Comparison of ENCODE assay signal across 12 cellular contexts in genomic region chr19:10651821-10652220, GRCh38. TPM values are rescaled to one million over a fixed set of nuclear protein-coding genes. Genes with fewer than 3 reads are reported as not detected.
DNase-seq lines count a peak whose midpoint lies in the region; ATAC-seq and TF ChIP-seq lines count a peak whose summit lies in the region.
"Had no signal": no experiment of that assay in that cellular context is flagged by ENCODE, and none has a peak within 500 bp of the region (broad histone marks: within the 10 kb centered on the region; RNA-seq: fewer than 3 reads in every experiment).

No MANE protein-coding gene starts in this region.

- H3K36me3 Mint-ChIP-seq in activated naive CD4-positive, alpha-beta T cell treated with anti-CD3 and anti-CD28 coated beads for 36 hours (ENCODE audit: low read depth) = peaks cover 36% of the 10 kb centered on the region
- peaks cover 25 to 31% of the 10 kb centered on the region in 2 donors for H3K36me3 Mint-ChIP-seq in stimulated activated naive B cell treated with anti-CD40 and anti-IgM and Interleukin-4, amounts not matched to agents 10 μg/mL and 1 μg/mL and 100 μg/mL, for 72 hours

- no peaks in the 10 kb centered on the region for H3K9me3 Mint-ChIP-seq in activated naive CD4-positive, alpha-beta T cell treated with anti-CD3 and anti-CD28 coated beads for 36 hours
- no peaks in the 10 kb centered on the region for H3K9me3 Mint-ChIP-seq in stimulated activated naive B cell treated with anti-CD40 and anti-IgM and Interleukin-4, amounts not matched to agents 10 μg/mL and 1 μg/mL and 100 μg/mL, for 72 hours

- no peaks in the 10 kb centered on the region for H3K9me3 ChIP-seq in SK-N-MC (ENCODE audit: low read depth, low read length)
- H3K9me3 ChIP-seq: tibial artery had no signal

- TF ChIP-seq CTCF in fibroblast of villous mesenchyme (IDR thresholded peaks at IDR 0.05; ENCODE audit: insufficient read depth, low read depth, low read length) = no peak

- intact Hi-C loops in activated naive CD4-positive, alpha-beta T cell treated with anti-CD3 and anti-CD28 coated beads for 36 hours (cut with micrococcal nuclease) = loop anchor here (2.0 to 10.0 kb wide), 5 partner anchors 71 to 723 kb away; partner anchors contain the start of genes PDE4A and SWSAP1
- intact Hi-C loops in Right ventricle myocardium inferior (cut with DNase I) = loop anchor here (5.0 kb wide), 2 partner anchors 40 to 85 kb away; partner anchors contain the start of genes CDKN2D and KRI1

- CTCF ChIA-PET in activated naive CD4-positive, alpha-beta T cell treated with anti-CD3 and anti-CD28 coated beads for 36 hours (lab: Charles Lee) = interaction anchor here (1.3 to 4.8 kb wide), 3 partner anchors 8 to 71 kb away, joined by 3 to 28 read pairs (median 4); no protein-coding TSS in a partner anchor

- H3K4me3 Mint-ChIP-seq in activated naive CD4-positive, alpha-beta T cell treated with anti-CD3 and anti-CD28 coated beads for 36 hours = peak overlapping the region; percentile 54
- H3K4me3 Mint-ChIP-seq in stimulated activated naive B cell treated with anti-CD40 and anti-IgM and Interleukin-4, amounts not matched to agents 10 μg/mL and 1 μg/mL and 100 μg/mL, for 72 hours = peak overlapping the region; percentile 26 to 44

- DNase-seq in activated naive CD4-positive, alpha-beta T cell treated with anti-CD3 and anti-CD28 coated beads for 36 hours = no peak
- no peak for DNase-seq in activated naive CD4-positive, alpha-beta T cell treated with Interleukin-2 at 50 U/mL for 16 hours
- DNase-seq in SK-N-MC (ENCODE audit: low read depth, low spot score) = no peak
- peak; percentile 66 for DNase-seq in fibroblast of villous mesenchyme (ENCODE audit: low read depth)
- DNase-seq in stimulated activated naive B cell treated with anti-CD40 and anti-IgM and Interleukin-4, amounts not matched to agents 10 μg/mL and 1 μg/mL and 100 μg/mL, for 72 hours = no peak
- DNase-seq in Right ventricle myocardium inferior (ENCODE audit: missing footprints) = no peak
- DNase-seq: midbrain, NCI-H526 treated with DMSO at 0.1 percent for 48 hours, tibial artery had no signal

- ATAC-seq in stimulated activated naive B cell treated with anti-CD40 and anti-IgM and Interleukin-4, amounts not matched to agents 10 μg/mL and 1 μg/mL and 100 μg/mL, for 72 hours (replicated peaks) = no peak
- ATAC-seq in GM18511 (IDR thresholded peaks at IDR 0.05; ENCODE audit: unreplicated experiment) = no peak
- ATAC-seq in Right ventricle myocardium inferior = no peak
- no peak for ATAC-seq in HG03095 (IDR thresholded peaks at IDR 0.05; ENCODE audit: unreplicated experiment)
- ATAC-seq: sciatic nerve had no signal

- no peak overlapping the region for H3K9ac ChIP-seq in SK-N-MC (ENCODE audit: insufficient read length)

- peak overlapping the region; percentile 53 for H3K27ac Mint-ChIP-seq in activated naive CD4-positive, alpha-beta T cell treated with anti-CD3 and anti-CD28 coated beads for 36 hours
- peak overlapping the region; percentile 37 for H3K27ac Mint-ChIP-seq in stimulated activated naive B cell treated with anti-CD40 and anti-IgM and Interleukin-4, amounts not matched to agents 10 μg/mL and 1 μg/mL and 100 μg/mL, for 72 hours

- H3K4me3 ChIP-seq in SK-N-MC (no peak overlapping the region), fibroblast of villous mesenchyme (ENCODE audit: low read depth, low read length) (no peak overlapping the region)

- peaks cover 25% of the 10 kb centered on the region for H3K36me3 ChIP-seq in SK-N-MC (ENCODE audit: insufficient read depth, low read length)
- H3K36me3 ChIP-seq: tibial artery had no signal

- peak overlapping the region; percentile 15; the same call in 1 of the 2 replicates for H3K27ac ChIP-seq in SK-N-MC

- H3K27me3 Mint-ChIP-seq in activated naive CD4-positive, alpha-beta T cell treated with anti-CD3 and anti-CD28 coated beads for 36 hours (ENCODE audit: low read depth) = no peaks in the 10 kb centered on the region
- H3K27me3 Mint-ChIP-seq in stimulated activated naive B cell treated with anti-CD40 and anti-IgM and Interleukin-4, amounts not matched to agents 10 μg/mL and 1 μg/mL and 100 μg/mL, for 72 hours = no peaks in the 10 kb centered on the region

- H3K4me1 Mint-ChIP-seq in activated naive CD4-positive, alpha-beta T cell treated with anti-CD3 and anti-CD28 coated beads for 36 hours (ENCODE audit: low read depth) = peaks cover 25% of the 10 kb centered on the region
- peaks cover 24 to 36% of the 10 kb centered on the region in 2 donors for H3K4me1 Mint-ChIP-seq in stimulated activated naive B cell treated with anti-CD40 and anti-IgM and Interleukin-4, amounts not matched to agents 10 μg/mL and 1 μg/mL and 100 μg/mL, for 72 hours

RNA-seq across cellular contexts. Expression of gene ILF3, which starts 2.3 kb away (rescaled TPM):
- total RNA-seq in activated naive CD4-positive, alpha-beta T cell treated with anti-CD3 and anti-CD28 coated beads for 36 hours = 100 to 1,000 TPM; 399 to 408 TPM
- 121 and 136 TPM in 2 replicates for total RNA-seq in fibroblast of villous mesenchyme
- 101 TPM for total RNA-seq in Right ventricle myocardium inferior

RNA-seq across cellular contexts. Expression of gene SLC44A2, which starts 26.5 kb away (rescaled TPM):
- total RNA-seq in activated naive CD4-positive, alpha-beta T cell treated with anti-CD3 and anti-CD28 coated beads for 36 hours = 10 to 100 TPM; 81.5 to 83.2 TPM
- 81.8 and 88.5 TPM in 2 replicates for total RNA-seq in fibroblast of villous mesenchyme
- total RNA-seq in Right ventricle myocardium inferior = 71.4 TPM

RNA-seq across cellular contexts. Expression of gene QTRT1, which starts 49.4 kb away (rescaled TPM):
- total RNA-seq in activated naive CD4-positive, alpha-beta T cell treated with anti-CD3 and anti-CD28 coated beads for 36 hours = 10 to 100 TPM; 48.9 to 51.3 TPM
- 20.6 and 25.5 TPM in 2 replicates for total RNA-seq in fibroblast of villous mesenchyme
- total RNA-seq in Right ventricle myocardium inferior = 28.0 TPM
